Comparison of ENCODE assay signal across 16 cellular contexts in the genomic region with DNA sequence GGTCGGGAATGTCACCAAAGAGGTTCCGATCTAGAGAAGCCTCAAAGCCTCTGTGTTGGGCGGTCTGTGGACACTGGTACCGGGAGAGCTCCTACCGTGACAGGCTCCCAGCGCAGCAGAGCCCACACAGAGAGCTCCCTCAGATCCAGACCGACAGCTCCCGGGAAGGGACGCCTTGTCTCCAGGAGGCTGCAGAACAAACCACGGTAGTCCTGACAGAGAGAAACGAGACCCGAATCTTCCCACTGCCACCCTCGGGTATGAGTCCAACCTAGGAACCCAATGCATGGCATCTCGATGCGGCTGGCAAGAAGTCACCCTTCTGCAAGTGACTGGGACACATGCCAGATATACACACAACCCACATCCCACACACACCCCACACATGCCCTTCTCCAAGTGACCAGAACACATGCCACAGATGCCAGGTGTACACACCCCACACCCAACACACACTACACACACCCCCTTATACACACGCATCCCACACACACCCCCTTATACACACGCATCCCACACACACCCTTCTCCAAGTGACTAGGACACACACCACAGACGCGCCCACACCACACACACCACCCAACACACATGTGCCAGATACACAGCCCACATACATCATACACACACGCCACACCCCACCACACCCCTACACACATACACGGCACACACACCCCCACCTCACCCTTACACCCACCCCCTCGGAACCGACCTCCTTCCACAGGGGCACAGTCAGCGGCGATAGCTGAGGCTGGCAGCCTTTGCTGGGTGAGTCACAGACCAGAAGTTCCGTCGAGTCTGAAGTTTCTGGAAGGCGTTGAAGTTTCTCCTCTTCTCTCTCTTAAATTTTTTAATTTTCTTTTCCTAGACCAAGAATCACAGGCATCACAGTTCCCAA. TPM values are rescaled to one million over a fixed set of nuclear protein-coding genes. Genes with fewer than 3 reads are reported as not detected.
DNase-seq lines count a peak whose midpoint lies in the region; ATAC-seq, FAIRE-seq and TF ChIP-seq lines count a peak whose summit lies in the region.
"Had no signal": no experiment of that assay in that cellular context is flagged by ENCODE, and none has a peak within 500 bp of the region (broad histone marks: within the 10 kb centered on the region; RNA-seq: fewer than 3 reads in every experiment).

No MANE protein-coding gene starts in this region.

- BruUV-seq in HepG2 (replicated peaks; lab: Mats Ljungman, UMichigan), result no TSS peak
- BruUV-seq in PC-3 (replicated peaks; lab: Mats Ljungman, UMichigan), result no TSS peak

- WGBS in HepG2 (ENCODE audit: low lambda C conversion rate), result 95% methylated on average over 27 of the region's 28 CpGs
- 85% methylated on average over 17 of the region's 28 CpGs for WGBS in right lobe of liver (ENCODE audit: insufficient coverage, low coverage, low lambda C conversion rate, missing lambda C conversion rate)

- H3K4me3 ChIP-seq in HepG2 (replicated peaks in 1 of 3; ENCODE audit: insufficient read depth in 1 of 3, low read depth in 2 of 3, low read length in 3 of 3), result no peak overlapping the region
- no peak overlapping the region for H3K4me3 ChIP-seq in right lobe of liver
- H3K4me3 ChIP-seq in PC-3 (ENCODE audit: low read length), result no peak overlapping the region
- H3K4me3 ChIP-seq: sigmoid colon had no signal

- no peak for DNase-seq in HepG2 (ENCODE audit: low spot score)
- no peak for DNase-seq in right lobe of liver
- DNase-seq in activated CD8-positive, alpha-beta T cell treated with anti-CD3 and anti-CD28 coated beads, Interleukin-2, amount 10 ng/mL, durations not matched to agents 7 days and 5 days, result no peak
- peak in 35 of 42 donors; percentile 32 to 78 (median 54) for DNase-seq in head of caudate nucleus
- no peak for DNase-seq in GOT3 (lab: John Stamatoyannopoulos, UW)
- DNase-seq in DMS153 treated with DMSO at 0.1 percent for 48 hours (lab: John Stamatoyannopoulos, UW; ENCODE audit: unreplicated experiment), result no peak
- no peak for DNase-seq in PC-3
- DNase-seq: activated CD8-positive, alpha-beta memory T cell treated with anti-CD3 and anti-CD28 coated beads for 24 hours; cerebellar nuclear complex; DMS153; NCI-H1048; NCI-H2171 treated with DMSO at 0.1 percent for 48 hours; SIG-M5; sigmoid colon had no signal

- no peak overlapping the region for H3K4me2 ChIP-seq in HepG2 (ENCODE audit: low read depth, low read length)
- H3K4me2 ChIP-seq in PC-3 (ENCODE audit: low read length), result no peak overlapping the region

- POLR2A ChIA-PET in HepG2 (lab: Yijun Ruan, JAX), result no interaction called here
- POLR2A ChIA-PET in activated CD8-positive, alpha-beta T cell treated with anti-CD3 and anti-CD28 coated beads, Interleukin-2, amount 10 ng/mL, durations not matched to agents 7 days and 5 days (lab: Charles Lee), result no interaction called here
- POLR2A ChIA-PET in PC-3 (lab: Charles Lee; ENCODE audit: unreplicated experiment), result no interaction called here

- peaks cover 74% of the 10 kb centered on the region for H3K36me3 Mint-ChIP-seq in activated CD8-positive, alpha-beta T cell treated with anti-CD3 and anti-CD28 coated beads, Interleukin-2, amount 10 ng/mL, durations not matched to agents 7 days and 5 days (ENCODE audit: low read depth)

- H3K27ac Mint-ChIP-seq in activated CD8-positive, alpha-beta T cell treated with anti-CD3 and anti-CD28 coated beads, Interleukin-2, amount 10 ng/mL, durations not matched to agents 7 days and 5 days, result peak overlapping the region; percentile 43

- CTCF ChIA-PET in HepG2 (lab: Yijun Ruan, JAX; ENCODE audit: low intra/inter-chr PET ratio, low total read pairs), result no interaction called here
- CTCF ChIA-PET in activated CD8-positive, alpha-beta T cell treated with anti-CD3 and anti-CD28 coated beads, Interleukin-2, amount 10 ng/mL, durations not matched to agents 7 days and 5 days (lab: Charles Lee), result interaction anchor here (1.6 kb wide), 1 partner anchor 10 kb away, joined by 4 read pairs; no protein-coding TSS in a partner anchor
- CTCF ChIA-PET in PC-3 (lab: Charles Lee), result no interaction called here

- no peaks in the 10 kb centered on the region for H3K27me3 Mint-ChIP-seq in activated CD8-positive, alpha-beta T cell treated with anti-CD3 and anti-CD28 coated beads, Interleukin-2, amount 10 ng/mL, durations not matched to agents 7 days and 5 days (ENCODE audit: low read depth)
- H3K27me3 Mint-ChIP-seq: activated naive CD8-positive, alpha-beta T cell had no signal

- H3K9me3 Mint-ChIP-seq in activated CD8-positive, alpha-beta T cell treated with anti-CD3 and anti-CD28 coated beads, Interleukin-2, amount 10 ng/mL, durations not matched to agents 7 days and 5 days (ENCODE audit: insufficient read depth), result no peaks in the 10 kb centered on the region

- H2AFZ ChIP-seq in HepG2 (ENCODE audit: low read length), result no peak overlapping the region
- H2AFZ ChIP-seq in PC-3 (ENCODE audit: low read length), result no peak overlapping the region

- intact Hi-C loops in HepG2 (cut with micrococcal nuclease; ENCODE audit: unreplicated experiment), result loop anchor here (10.0 kb wide), 1 partner anchor 303 kb away; no protein-coding TSS in a partner anchor
- intact Hi-C loops in right lobe of liver (cut with DNase I), result no loop called here
- intact Hi-C loops in head of caudate nucleus (cut with DNase I), result loop anchor here (10.0 kb wide), 1 partner anchor 303 kb away; no protein-coding TSS in a partner anchor
- intact Hi-C loops in PC-3 (cut with micrococcal nuclease), result no loop called here

- FAIRE-seq in HepG2 (lab: Jason Lieb, UNC), result no peak

- TF ChIP-seq RAD21 in HepG2 (CRISPR knock-in tag; IDR thresholded peaks at IDR 0.05), result no peak

- no peaks in the 10 kb centered on the region for H3K79me2 ChIP-seq in HepG2 (ENCODE audit: insufficient read depth, low read length)
- no peaks in the 10 kb centered on the region for H3K79me2 ChIP-seq in PC-3 (ENCODE audit: low read length)

- H3K9me2 ChIP-seq in PC-3 (replicated peaks; ENCODE audit: low read length), result no peaks in the 10 kb centered on the region

- TF ChIP-seq POLR2A in HepG2 (IDR thresholded peaks at IDR 0.05; ENCODE audit: insufficient read depth in 1 of 2, low read depth in 2 of 2, low read length in 2 of 2) (no peak), right lobe of liver (IDR thresholded peaks at IDR 0.05) (no peak)

- H3K4me1 ChIP-seq in HepG2 (ENCODE audit: insufficient read depth, low read length), result no peaks in the 10 kb centered on the region
- H3K4me1 ChIP-seq in right lobe of liver, result no peaks in the 10 kb centered on the region
- H3K4me1 ChIP-seq in PC-3 (ENCODE audit: insufficient read depth, low read length), result no peaks in the 10 kb centered on the region
- H3K4me1 ChIP-seq: sigmoid colon had no signal

- H4K20me1 ChIP-seq in HepG2 (ENCODE audit: insufficient read depth, low read length), result no peaks in the 10 kb centered on the region
- 0 out of 2 replicates have a peak, but pooled peaks cover 10% of the 10 kb centered on the region for H4K20me1 ChIP-seq in PC-3 (ENCODE audit: low read length)

- no peaks in the 10 kb centered on the region for H3K27me3 ChIP-seq in HepG2 (ENCODE audit: control insufficient read depth in 1 of 2, insufficient read depth in 2 of 2, low read length in 2 of 2)
- H3K27me3 ChIP-seq in right lobe of liver, result no peaks in the 10 kb centered on the region
- no peaks in the 10 kb centered on the region for H3K27me3 ChIP-seq in PC-3 (ENCODE audit: low read length)
- H3K27me3 ChIP-seq: sigmoid colon had no signal

- no peaks in the 10 kb centered on the region for H3F3A ChIP-seq in PC-3 (ENCODE audit: low read length, unreplicated experiment)

- H3K4me1 Mint-ChIP-seq in activated CD8-positive, alpha-beta T cell treated with anti-CD3 and anti-CD28 coated beads, Interleukin-2, amount 10 ng/mL, durations not matched to agents 7 days and 5 days (ENCODE audit: low read depth), result peaks cover 35% of the 10 kb centered on the region

- H3K36me3 ChIP-seq in HepG2 (replicated peaks in 1 of 2; ENCODE audit: control insufficient read depth in 1 of 2, insufficient read depth in 2 of 2, low read length in 2 of 2) (peaks cover 57 to 73% of the 10 kb centered on the region in 2 experiments), right lobe of liver (peaks cover 5 to 51% (median 14%) of the 10 kb centered on the region in 4 donors), PC-3 (ENCODE audit: low read depth, low read length) (peaks cover 66% of the 10 kb centered on the region)

- no peak for TF ChIP-seq CTCF in HepG2 (CRISPR knock-in tag; IDR thresholded peaks at IDR 0.05)
- TF ChIP-seq CTCF in right lobe of liver (IDR thresholded peaks at IDR 0.05), result no peak
- TF ChIP-seq CTCF in PC-3 (conservative IDR thresholded peaks at IDR 0.05; ENCODE audit: low read depth, low read length), result no peak

- no peak overlapping the region for H3K4me3 Mint-ChIP-seq in activated CD8-positive, alpha-beta T cell treated with anti-CD3 and anti-CD28 coated beads, Interleukin-2, amount 10 ng/mL, durations not matched to agents 7 days and 5 days
- H3K4me3 Mint-ChIP-seq: activated naive CD8-positive, alpha-beta T cell had no signal

- no peaks in the 10 kb centered on the region for H3K9me3 ChIP-seq in HepG2 (ENCODE audit: low read length)
- no peaks in the 10 kb centered on the region for H3K9me3 ChIP-seq in right lobe of liver
- no peaks in the 10 kb centered on the region for H3K9me3 ChIP-seq in PC-3 (ENCODE audit: low read length)
- H3K9me3 ChIP-seq: sigmoid colon had no signal

- H3K9ac ChIP-seq in HepG2 (ENCODE audit: insufficient read depth, low read depth, low read length) (no peak overlapping the region), PC-3 (ENCODE audit: low read length) (no peak overlapping the region)

- in situ Hi-C loops in HepG2 (cut with HindIII; ENCODE audit: extremely low pct_ligation_motif_present, low pct_unique_long_range_greater_than_20kb), result no loop called here

- ATAC-seq in HepG2 (no peak), right lobe of liver (no peak), PC-3 (no peak)
- ATAC-seq in activated CD8-positive, alpha-beta T cell treated with anti-CD3 and anti-CD28 coated beads, Interleukin-2, amount 10 ng/mL, durations not matched to agents 7 days and 5 days, result no peak

- H3K27ac ChIP-seq in HepG2 (ENCODE audit: extremely low read length, insufficient read depth, low read length) (no peak overlapping the region), right lobe of liver (no peak overlapping the region), temporal lobe (ENCODE audit: low read depth, low read length) (peak overlapping the region; percentile 52), PC-3 (ENCODE audit: low read length) (no peak overlapping the region)
- H3K27ac ChIP-seq: sigmoid colon had no signal

- TF ChIP-seq EP300 in HepG2 (IDR thresholded peaks at IDR 0.05; ENCODE audit: low read depth in 2 of 2, low read length in 2 of 2) (no peak), HepG2 (CRISPR knock-in tag; IDR thresholded peaks at IDR 0.05; ENCODE audit: borderline replicate concordance) (no peak)

RNA-seq across cellular contexts. Expression of a gene that starts 15.9 kb away (rescaled TPM):
- 20.1 and 21.3 TPM in 2 replicates for total RNA-seq in HepG2 (2016; rRNA removed; fragmentation: Illumina TruSeq; extraction: Trizol)
- total RNA-seq in HepG2 (2016; cell fraction: cytosol; rRNA removed; fragmentation: Illumina TruSeq; extraction: Trizol; ENCODE audit: low read depth), result 4.6 and 4.8 TPM in 2 replicates
- 20.2 and 20.6 TPM in 2 replicates for total RNA-seq in HepG2 (2016; cell fraction: insoluble cytoplasmic fraction; rRNA removed; fragmentation: Illumina TruSeq; extraction: Trizol)
- 12.9 and 13.2 TPM in 2 replicates for total RNA-seq in HepG2 (2016; cell fraction: membrane; rRNA removed; fragmentation: Illumina TruSeq; extraction: Trizol)
- 21.3 and 24.7 TPM in 2 replicates for total RNA-seq in HepG2 (2016; cell fraction: nucleus; rRNA removed; fragmentation: Illumina TruSeq; extraction: Trizol)
- polyA plus RNA-seq in HepG2 (2011; rRNA removed), result 48.9 and 66.5 TPM in 2 replicates
- 36.2 and 36.3 TPM in 2 replicates for polyA plus RNA-seq in HepG2 (2011; cell fraction: cytosol; rRNA removed)
- 233 and 263 TPM in 2 replicates for polyA plus RNA-seq in HepG2 (2011; cell fraction: nucleus; rRNA removed)
- polyA plus RNA-seq in HepG2 (2012), result 33.2 and 38.1 TPM in 2 replicates
- polyA plus RNA-seq in HepG2 (2016; cell fraction: cytosol; fragmentation: Illumina TruSeq; extraction: Trizol; ENCODE audit: low read depth), result 2.0 TPM in 2 replicates
- 22.9 and 27.1 TPM in 2 replicates for polyA plus RNA-seq in HepG2 (2016; cell fraction: insoluble cytoplasmic fraction; fragmentation: Illumina TruSeq; extraction: Trizol; ENCODE audit: low read depth)
- polyA plus RNA-seq in HepG2 (2016; cell fraction: membrane; fragmentation: Illumina TruSeq; extraction: Trizol; ENCODE audit: low read depth), result 7.5 and 8.2 TPM in 2 replicates
- polyA plus RNA-seq in HepG2 (2016; cell fraction: nucleus; fragmentation: Illumina TruSeq; extraction: Trizol; ENCODE audit: insufficient read depth, low read depth), result 48.3 and 49.0 TPM in 2 replicates
- polyA minus RNA-seq in HepG2 (2011; rRNA and poly(A)+ RNA removed; ENCODE audit: low replicate concordance), result 20.1 and 43.0 TPM in 2 replicates
- polyA minus RNA-seq in HepG2 (2011; cell fraction: cytosol; rRNA and poly(A)+ RNA removed), result 16.4 and 17.8 TPM in 2 replicates
- polyA minus RNA-seq in HepG2 (2011; cell fraction: nucleus; rRNA and poly(A)+ RNA removed), result 66.4 and 72.6 TPM in 2 replicates
- total RNA-seq in right lobe of liver, result 10 to 100 TPM; 14.8 to 46.2 (median 28.8) TPM
- 100 to 1,000 TPM; 137 to 138 TPM for total RNA-seq in activated CD8-positive, alpha-beta T cell treated with anti-CD3 and anti-CD28 coated beads, Interleukin-2, amount 10 ng/mL, durations not matched to agents 7 days and 5 days
- total RNA-seq in temporal lobe, result 48.9 TPM
- total RNA-seq in PC-3 (2014; rRNA removed), result 29.7 and 37.7 TPM in 2 replicates

RNA-seq across cellular contexts. Expression of a gene that starts 42.7 kb away (rescaled TPM):
- total RNA-seq in HepG2 (2016; rRNA removed; fragmentation: Illumina TruSeq; extraction: Trizol) (29.6 and 30.7 TPM in 2 replicates), right lobe of liver (10 to 100 TPM; 12.7 to 27.8 (median 18.7) TPM), temporal lobe (17.9 TPM), PC-3 (2014; rRNA removed) (37.5 and 41.8 TPM in 2 replicates)
- total RNA-seq in HepG2 (2016; cell fraction: cytosol; rRNA removed; fragmentation: Illumina TruSeq; extraction: Trizol; ENCODE audit: low read depth), result 17.6 and 21.4 TPM in 2 replicates
- total RNA-seq in HepG2 (2016; cell fraction: insoluble cytoplasmic fraction; rRNA removed; fragmentation: Illumina TruSeq; extraction: Trizol), result 29.5 and 30.6 TPM in 2 replicates
- 23.9 and 28.0 TPM in 2 replicates for total RNA-seq in HepG2 (2016; cell fraction: membrane; rRNA removed; fragmentation: Illumina TruSeq; extraction: Trizol)
- total RNA-seq in HepG2 (2016; cell fraction: nucleus; rRNA removed; fragmentation: Illumina TruSeq; extraction: Trizol), result 45.6 and 50.9 TPM in 2 replicates
- 45.9 and 49.4 TPM in 2 replicates for polyA plus RNA-seq in HepG2 (2011; rRNA removed)
- polyA plus RNA-seq in HepG2 (2011; cell fraction: cytosol; rRNA removed), result 22.4 and 27.2 TPM in 2 replicates
- polyA plus RNA-seq in HepG2 (2011; cell fraction: nucleus; rRNA removed), result 148 and 160 TPM in 2 replicates
- 49.1 and 55.7 TPM in 2 replicates for polyA plus RNA-seq in HepG2 (2012)
- polyA plus RNA-seq in HepG2 (2016; cell fraction: cytosol; fragmentation: Illumina TruSeq; extraction: Trizol; ENCODE audit: low read depth), result 1.6 and 2.3 TPM in 2 replicates
- 22.1 and 28.5 TPM in 2 replicates for polyA plus RNA-seq in HepG2 (2016; cell fraction: insoluble cytoplasmic fraction; fragmentation: Illumina TruSeq; extraction: Trizol; ENCODE audit: low read depth)
- 6.8 and 7.2 TPM in 2 replicates for polyA plus RNA-seq in HepG2 (2016; cell fraction: membrane; fragmentation: Illumina TruSeq; extraction: Trizol; ENCODE audit: low read depth)
- polyA plus RNA-seq in HepG2 (2016; cell fraction: nucleus; fragmentation: Illumina TruSeq; extraction: Trizol; ENCODE audit: insufficient read depth, low read depth), result 90.2 and 93.2 TPM in 2 replicates
- polyA minus RNA-seq in HepG2 (2011; rRNA and poly(A)+ RNA removed; ENCODE audit: low replicate concordance), result 82.7 and 86.0 TPM in 2 replicates
- 18.0 and 21.4 TPM in 2 replicates for polyA minus RNA-seq in HepG2 (2011; cell fraction: cytosol; rRNA and poly(A)+ RNA removed)
- polyA minus RNA-seq in HepG2 (2011; cell fraction: nucleus; rRNA and poly(A)+ RNA removed), result 71.6 and 79.7 TPM in 2 replicates
- 10 to 100 TPM; 67.5 TPM for total RNA-seq in activated CD8-positive, alpha-beta T cell treated with anti-CD3 and anti-CD28 coated beads, Interleukin-2, amount 10 ng/mL, durations not matched to agents 7 days and 5 days

Comparison
In these comparisons a context has a peak if more than half of its experiments do, and no peak if none do; other contexts are left out.
1. intact Hi-C loops: an anchor here in HepG2 (10.0 kb wide) and head of caudate nucleus (10.0 kb wide); none called in right lobe of liver and PC-3.
2. DNase-seq: peak in head of caudate nucleus (35 of 42); none in HepG2 (single experiment), right lobe of liver (0 of 3), activated CD8-positive, alpha-beta T cell treated with anti-CD3 and anti-CD28 coated beads, Interleukin-2, amount 10 ng/mL, durations not matched to agents 7 days and 5 days (single experiment), GOT3 (single experiment), DMS153 treated with DMSO at 0.1 percent for 48 hours (single experiment) and PC-3 (single experiment).